ENCODE assay signal across 9 cellular contexts in the genomic region with DNA sequence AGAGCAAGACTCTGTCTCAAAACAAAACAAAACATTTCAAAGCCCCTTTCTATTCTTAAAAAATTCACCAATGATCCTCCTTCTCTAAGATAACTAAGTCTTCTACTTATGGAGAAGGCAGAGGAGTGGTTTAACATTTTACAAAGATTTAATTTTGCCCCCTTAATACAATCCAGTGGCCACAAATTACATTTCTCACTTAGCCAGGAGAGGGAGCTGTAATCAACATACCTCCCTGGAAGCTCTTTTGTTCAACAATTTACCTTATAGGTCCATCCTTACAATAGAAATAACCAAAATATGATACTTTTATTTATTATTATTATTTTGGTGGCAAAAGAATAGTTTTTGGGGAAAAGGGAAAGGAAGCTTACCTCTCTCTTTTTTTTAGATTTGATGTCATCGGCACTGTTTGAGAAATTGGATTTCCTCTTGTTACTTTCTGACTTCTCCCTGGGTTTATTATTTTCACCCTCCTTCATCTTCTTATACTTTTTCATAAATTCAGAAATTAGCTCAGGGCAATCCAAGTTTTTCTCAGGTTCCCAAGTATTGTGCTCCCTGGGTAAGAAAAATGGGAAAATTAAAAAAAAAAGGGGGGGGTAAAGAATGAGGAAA. TPM values are rescaled to one million over a fixed set of nuclear protein-coding genes. Genes with fewer than 3 reads are reported as not detected.
DNase-seq lines count a peak whose midpoint lies in the region; ATAC-seq and TF ChIP-seq lines count a peak whose summit lies in the region.
"Had no signal": no experiment of that assay in that cellular context is flagged by ENCODE, and none has a peak within 500 bp of the region (broad histone marks: within the 10 kb centered on the region; RNA-seq: fewer than 3 reads in every experiment).

No MANE protein-coding gene starts in this region.

- intact Hi-C loops in adrenal gland (cut with DNase I) (loop anchor here in 1 of 2 donors (10.0 kb wide), 1 partner anchor 113 kb away; a partner anchor contains a TSS), tibial artery (cut with DNase I; ENCODE audit: low total_unique reads) (no loop called here)

- TF ChIP-seq CTCF in 22Rv1 (IDR thresholded peaks at IDR 0.05) = peak; percentile 86
- TF ChIP-seq CTCF in DND-41 (IDR thresholded peaks at IDR 0.05; ENCODE audit: borderline replicate concordance, extremely low read depth, low read length, poor library complexity, severe bottlenecking) = peak; percentile 68
- TF ChIP-seq CTCF in adrenal gland (IDR thresholded peaks at IDR 0.05) = peak; percentile 48 to 74 (median 64)
- peak; percentile 43 to 52 for TF ChIP-seq CTCF in tibial artery (IDR thresholded peaks at IDR 0.05)

- H3K9ac ChIP-seq in DND-41 (ENCODE audit: low read depth, low read length) = no peak overlapping the region

- no peak for DNase-seq in DND-41
- DNase-seq in NCI-H1417 treated with DMSO at 0.1 percent for 48 hours (lab: John Stamatoyannopoulos, UW) = peak; percentile 12
- peak in 1 of 7 donors; percentile 22 for DNase-seq in adrenal gland
- DNase-seq in iPS-NIHi7 (ENCODE audit: extremely low spot score) = peak; percentile 52
- no peak for DNase-seq in tibial artery
- DNase-seq in islet precursor cell = no peak

- no peak overlapping the region for H3K4me3 ChIP-seq in DND-41 (ENCODE audit: low read depth in 1 of 2, low read length in 2 of 2)
- H3K4me3 ChIP-seq in adrenal gland = no peak overlapping the region
- H3K4me3 ChIP-seq in tibial artery = no peak overlapping the region

- no peak overlapping the region; the same call in 1 of the 2 replicates for H3K27ac ChIP-seq in 22Rv1
- H3K27ac ChIP-seq in DND-41 (ENCODE audit: low read length) = no peak overlapping the region
- H3K27ac ChIP-seq in adrenal gland = no peak overlapping the region
- H3K27ac ChIP-seq in tibial artery = no peak overlapping the region

- no peak overlapping the region for H2AFZ ChIP-seq in DND-41 (ENCODE audit: low read depth, low read length)

- H3K79me2 ChIP-seq in DND-41 (ENCODE audit: insufficient read depth, low read length) = peaks cover 57% of the 10 kb centered on the region

- H4K20me1 ChIP-seq in DND-41 (ENCODE audit: insufficient read depth, low read length) = peaks cover 14% of the 10 kb centered on the region

- H3K4me1 ChIP-seq in DND-41 (ENCODE audit: insufficient read depth, low read length) (no peaks in the 10 kb centered on the region), adrenal gland (replicated peaks in 1 of 2) (peaks cover 0 to 6% of the 10 kb centered on the region in 2 donors), tibial artery (no peaks in the 10 kb centered on the region)

- H3K36me3 ChIP-seq in DND-41 (ENCODE audit: insufficient read depth, low read length) (peaks cover 85% of the 10 kb centered on the region), adrenal gland (replicated peaks in 1 of 2) (peaks cover 0 to 43% of the 10 kb centered on the region in 2 donors), tibial artery (peaks cover 0 to 68% (median 14%) of the 10 kb centered on the region in 3 donors)

- ATAC-seq in DND-41 (ENCODE audit: insufficient read depth, low read depth) (peak; percentile 62), GM21360 (IDR thresholded peaks at IDR 0.05; ENCODE audit: unreplicated experiment) (no peak)

- 93 to 97% (median 95%) methylated on average over 1 of the region's 1 CpG for WGBS in adrenal gland, 4 donors

- H3K9me3 ChIP-seq in DND-41 (ENCODE audit: insufficient read depth, low read length, severe bottlenecking) = no peaks in the 10 kb centered on the region
- no peaks in the 10 kb centered on the region for H3K9me3 ChIP-seq in adrenal gland (replicated peaks in 1 of 3)
- H3K9me3 ChIP-seq in tibial artery = no peaks in the 10 kb centered on the region

- H3K4me2 ChIP-seq in DND-41 (ENCODE audit: insufficient read depth, low read length) = no peak overlapping the region

- no peaks in the 10 kb centered on the region for H3K27me3 ChIP-seq in DND-41 (ENCODE audit: insufficient read depth, low read length, poor library complexity)
- no peaks in the 10 kb centered on the region for H3K27me3 ChIP-seq in adrenal gland
- H3K27me3 ChIP-seq in tibial artery = no peaks in the 10 kb centered on the region

- no peak for TF ChIP-seq POLR2A in adrenal gland (IDR thresholded peaks at IDR 0.05)

RNA-seq across cellular contexts. Expression of a gene that starts 28.1 kb away (rescaled TPM):
- 10 to 100 TPM; 39.4 to 88.4 (median 62.0) TPM for total RNA-seq in adrenal gland
- 10 to 100 TPM in 2 of 3 donors, 1 to 10 TPM in 1; 8.2 to 44.3 (median 10.9) TPM for polyA plus RNA-seq in adrenal gland

RNA-seq across cellular contexts. Expression of a gene that starts 28.8 kb away (rescaled TPM):
- 1,000 to 10,000 TPM in 1 of 8 donors, 100 to 1,000 TPM in 7; 257 to 1,053 (median 488) TPM for total RNA-seq in adrenal gland
- 1,000 to 10,000 TPM in 1 of 3 donors, 100 to 1,000 TPM in 2; 901 to 1,171 (median 983) TPM for polyA plus RNA-seq in adrenal gland

RNA-seq across cellular contexts. Expression of a gene that starts 49.0 kb away (rescaled TPM):
- total RNA-seq in adrenal gland = under 1 TPM in 2 of 8 donors, not detected in 6; 0.47 to 0.72 TPM
- under 1 TPM; 0.13 to 0.80 (median 0.34) TPM for polyA plus RNA-seq in adrenal gland
- total RNA-seq: glomerular endothelial cell had no signal

Comparison
In these comparisons a context has a peak if more than half of its experiments do, and no peak if none do; other contexts are left out.
1. DNase-seq: peak in NCI-H1417 treated with DMSO at 0.1 percent for 48 hours (single experiment) and iPS-NIHi7 (single experiment); none in DND-41 (single experiment), tibial artery (0 of 2) and islet precursor cell (single experiment).
2. Peak in every context shown above with its lines, with median percentiles within 50 percentile points of each other: CTCF ChIP-seq.